26 cellular contexts compared by ENCODE assay signal in the genomic region with DNA sequence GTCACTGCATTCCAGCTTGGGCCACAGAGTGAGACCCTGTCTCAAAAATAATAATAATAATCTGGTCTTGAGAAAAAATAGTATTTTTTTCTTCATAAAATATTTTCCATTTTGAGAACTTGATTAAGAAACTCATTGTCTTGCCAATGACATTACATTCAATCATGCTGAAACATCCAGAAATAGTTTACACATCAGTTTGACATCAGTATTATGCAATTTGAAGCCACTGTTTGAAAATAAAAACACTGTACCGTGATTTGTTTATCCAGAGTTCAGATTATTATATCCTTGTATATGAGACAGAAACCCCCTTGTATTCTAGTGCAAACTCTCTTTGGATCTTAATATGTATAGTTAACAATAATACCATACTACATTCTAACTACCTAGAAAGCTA. TPM values are rescaled to one million over a fixed set of nuclear protein-coding genes. Genes with fewer than 3 reads are reported as not detected.
"Had no signal": no experiment of that assay in that cellular context is flagged by ENCODE, and none has a peak within 500 bp of the region (broad histone marks: within the 10 kb centered on the region; RNA-seq: fewer than 3 reads in every experiment).

No MANE protein-coding gene starts in this region.

- H3K27ac Mint-ChIP-seq: activated naive CD8-positive, alpha-beta T cell; activated T-cell treated with anti-CD3 and anti-CD28 coated beads, Interleukin-2, amount 50 U/mL, for 24 hours; activated T-helper 2 cell treated with anti-CD3 and anti-CD28 coated beads, Interferon-gamma antibody, Interleukin-2, Interleukin-4, amounts not matched to agents 10 μg/mL and 5 μg/mL and 100 μg/mL, durations not matched to agents 14 hours and 24 hours and 36 hours; endodermal cell; mesothelial cell of epicardium had no signal

- H3K4me1 ChIP-seq: colonic mucosa had no signal

- H3K27me3 ChIP-seq: adrenal gland, colonic mucosa, heart left ventricle, tibial artery had no signal

- H3K4me3 Mint-ChIP-seq: activated naive CD8-positive, alpha-beta T cell; activated T-cell treated with anti-CD3 and anti-CD28 coated beads, Interleukin-2, amount 50 U/mL, for 24 hours; central memory CD8-positive, alpha-beta T cell; endodermal cell; mesothelial cell of epicardium; naive thymus-derived CD8-positive, alpha-beta T cell had no signal

- H3K4me3 ChIP-seq: adrenal gland, colonic mucosa, tibial artery had no signal

- FAIRE-seq: astrocyte had no signal

- H3K36me3 ChIP-seq: adrenal gland, colonic mucosa had no signal

- ATAC-seq: heart left ventricle; naive thymus-derived CD8-positive, alpha-beta T cell; stimulated activated naive CD8-positive, alpha-beta T cell treated with anti-CD3 and anti-CD28 coated beads, Interleukin-15, Interleukin-2, amounts not matched to agents 100 U/mL and 50 U/mL, for 24 hours had no signal

- H3K36me3 Mint-ChIP-seq: activated naive CD8-positive, alpha-beta T cell; mesothelial cell of epicardium; naive thymus-derived CD8-positive, alpha-beta T cell had no signal

- H3K4me1 Mint-ChIP-seq: central memory CD8-positive, alpha-beta T cell; endodermal cell; mesothelial cell of epicardium; naive thymus-derived CD8-positive, alpha-beta T cell had no signal

- H3K27ac ChIP-seq: adrenal gland, colonic mucosa, epithelial cell of prostate had no signal

- H3K9me3 Mint-ChIP-seq: activated T-cell treated with anti-CD3 and anti-CD28 coated beads, Interleukin-2, amount 50 U/mL, for 24 hours; activated T-helper 2 cell treated with anti-CD3 and anti-CD28 coated beads, Interferon-gamma antibody, Interleukin-2, Interleukin-4, amounts not matched to agents 10 μg/mL and 5 μg/mL and 100 μg/mL, durations not matched to agents 14 hours and 24 hours and 36 hours; central memory CD8-positive, alpha-beta T cell; endodermal cell; mesothelial cell of epicardium; naive thymus-derived CD8-positive, alpha-beta T cell had no signal

- DNase-seq: activated CD8-positive, alpha-beta memory T cell treated with anti-CD3 and anti-CD28 coated beads for 24 hours; activated CD8-positive, alpha-beta memory T cell treated with anti-CD3 and anti-CD28 coated beads, Interleukin-2, amount 50 U/mL, for 4 hours; activated naive CD4-positive, alpha-beta T cell; activated T-cell treated with anti-CD3 and anti-CD28 coated beads, Interleukin-2, amount 50 U/mL, for 24 hours; adrenal gland; colonic mucosa; endodermal cell; heart left ventricle; islet precursor cell; naive thymus-derived CD8-positive, alpha-beta T cell; stimulated activated CD4-positive, alpha-beta T cell treated with anti-CD3 and anti-CD28 coated beads, Interleukin-4, amount 100 ng/mL, for 24 hours; stimulated activated naive CD8-positive, alpha-beta T cell treated with anti-CD3 and anti-CD28 coated beads, Interleukin-15, Interleukin-2, amounts not matched to agents 100 U/mL and 50 U/mL, for 24 hours; substantia nigra; T-helper 9 cell; tibial artery had no signal

- H3K9me3 ChIP-seq: adrenal gland, colonic mucosa, heart left ventricle, tibial artery had no signal

RNA-seq across cellular contexts. Expression of a gene that starts 6.9 kb away (rescaled TPM):
- total RNA-seq: activated T-helper 2 cell treated with anti-CD3 and anti-CD28 coated beads, Interferon-gamma antibody, Interleukin-2, Interleukin-4, amounts not matched to agents 10 μg/mL and 5 μg/mL and 100 μg/mL, durations not matched to agents 14 hours and 24 hours and 36 hours; astrocyte; endodermal cell; mesothelial cell of epicardium; naive thymus-derived CD8-positive, alpha-beta T cell; renal cortical epithelial cell; T-helper 1 cell treated with Interleukin-12 subunit alpha and Interleukin-12 subunit beta and Interleukin-4 antibody, amounts not matched to agents 30 ng/mL and 1 ng/mL, for 36 hours had no signal
- polyA plus RNA-seq: naive thymus-derived CD8-positive, alpha-beta T cell had no signal

RNA-seq across cellular contexts. Expression of a gene that starts 56.3 kb away (rescaled TPM):
- total RNA-seq: activated T-helper 2 cell treated with anti-CD3 and anti-CD28 coated beads, Interferon-gamma antibody, Interleukin-2, Interleukin-4, amounts not matched to agents 10 μg/mL and 5 μg/mL and 100 μg/mL, durations not matched to agents 14 hours and 24 hours and 36 hours; astrocyte; colonic mucosa; endodermal cell; fibroblast of lung; lung microvascular endothelial cell; mesothelial cell of epicardium; naive thymus-derived CD8-positive, alpha-beta T cell; osteoblast; T-helper 1 cell treated with Interleukin-12 subunit alpha and Interleukin-12 subunit beta and Interleukin-4 antibody, amounts not matched to agents 30 ng/mL and 1 ng/mL, for 36 hours had no signal
- polyA plus RNA-seq: naive thymus-derived CD8-positive, alpha-beta T cell had no signal
